Comparison of ENCODE assay signal across 2 cellular contexts in the genomic region with DNA sequence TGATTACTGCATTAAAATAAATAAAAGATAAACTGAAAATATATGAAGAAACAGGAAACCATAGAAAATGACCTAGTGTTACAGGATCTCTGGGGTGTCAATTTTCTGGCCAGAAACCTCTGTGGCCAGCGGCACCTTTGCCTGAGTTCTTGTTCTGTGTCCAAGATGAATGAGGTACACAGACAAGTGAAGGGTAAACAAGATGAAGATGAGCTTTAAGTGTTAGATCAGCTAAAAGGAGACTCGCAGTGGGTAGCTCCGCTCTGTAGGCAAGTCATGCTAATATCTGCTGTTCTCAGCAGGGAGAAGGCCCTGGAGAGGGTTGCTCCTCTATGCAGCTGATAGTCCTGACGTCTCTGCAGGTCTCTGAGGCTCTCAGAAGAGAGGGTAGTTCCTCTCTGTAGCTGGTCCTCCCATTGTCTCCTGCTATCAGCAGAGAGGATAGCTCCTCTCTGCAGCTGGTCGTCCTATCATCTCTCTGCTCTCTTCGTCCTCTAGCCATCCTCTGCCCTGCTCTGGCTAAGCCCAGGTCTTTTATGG.
TF ChIP-seq lines count a peak whose summit lies in the region.

No MANE protein-coding gene starts in this region.

TF ChIP-seq in IMR-90, 13 proteins besides CTCF, POLR2A, EP300 and RAD21:
- TF ChIP-seq RFX5 (IDR thresholded peaks at IDR 0.05; ENCODE audit: low read depth, low read length) = no peak
- TF ChIP-seq MAZ (IDR thresholded peaks at IDR 0.05; ENCODE audit: borderline replicate concordance, low read depth, low read length) = no peak
- TF ChIP-seq FOS (IDR thresholded peaks at IDR 0.05; ENCODE audit: low read depth, low read length) = no peak
- no peak for TF ChIP-seq RCOR1 (IDR thresholded peaks at IDR 0.05; ENCODE audit: insufficient replicate concordance, low read length)
- TF ChIP-seq, protein P1, sequence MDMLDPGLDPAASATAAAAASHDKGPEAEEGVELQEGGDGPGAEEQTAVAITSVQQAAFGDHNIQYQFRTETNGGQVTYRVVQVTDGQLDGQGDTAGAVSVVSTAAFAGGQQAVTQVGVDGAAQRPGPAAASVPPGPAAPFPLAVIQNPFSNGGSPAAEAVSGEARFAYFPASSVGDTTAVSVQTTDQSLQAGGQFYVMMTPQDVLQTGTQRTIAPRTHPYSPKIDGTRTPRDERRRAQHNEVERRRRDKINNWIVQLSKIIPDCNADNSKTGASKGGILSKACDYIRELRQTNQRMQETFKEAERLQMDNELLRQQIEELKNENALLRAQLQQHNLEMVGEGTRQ (IDR thresholded peaks at IDR 0.05; ENCODE audit: low read depth, low read length) = no peak
- TF ChIP-seq BHLHE40 (IDR thresholded peaks at IDR 0.05; ENCODE audit: low read depth, low read length) = no peak
- no peak for TF ChIP-seq CEBPB (IDR thresholded peaks at IDR 0.05; ENCODE audit: low read depth, low read length)
- TF ChIP-seq MAFK (IDR thresholded peaks at IDR 0.05; ENCODE audit: low read depth, low read length) = no peak
- TF ChIP-seq MXI1 (IDR thresholded peaks at IDR 0.05; ENCODE audit: borderline replicate concordance, low read depth, low read length) = no peak
- TF ChIP-seq CHD1 (IDR thresholded peaks at IDR 0.05; ENCODE audit: low read depth, low read length) = no peak
- TF ChIP-seq SMC3 (IDR thresholded peaks at IDR 0.05; ENCODE audit: low read depth, low read length) = no peak
- TF ChIP-seq NFE2L2 (IDR thresholded peaks at IDR 0.05; ENCODE audit: low read depth, low read length) = no peak
- TF ChIP-seq, protein P2, sequence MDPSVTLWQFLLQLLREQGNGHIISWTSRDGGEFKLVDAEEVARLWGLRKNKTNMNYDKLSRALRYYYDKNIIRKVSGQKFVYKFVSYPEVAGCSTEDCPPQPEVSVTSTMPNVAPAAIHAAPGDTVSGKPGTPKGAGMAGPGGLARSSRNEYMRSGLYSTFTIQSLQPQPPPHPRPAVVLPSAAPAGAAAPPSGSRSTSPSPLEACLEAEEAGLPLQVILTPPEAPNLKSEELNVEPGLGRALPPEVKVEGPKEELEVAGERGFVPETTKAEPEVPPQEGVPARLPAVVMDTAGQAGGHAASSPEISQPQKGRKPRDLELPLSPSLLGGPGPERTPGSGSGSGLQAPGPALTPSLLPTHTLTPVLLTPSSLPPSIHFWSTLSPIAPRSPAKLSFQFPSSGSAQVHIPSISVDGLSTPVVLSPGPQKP (IDR thresholded peaks at IDR 0.05; ENCODE audit: borderline replicate concordance, low read depth, low read length) = no peak

TF ChIP-seq in neural cell, 6 proteins besides CTCF, POLR2A, EP300 and RAD21:
- TF ChIP-seq TAF1 (IDR thresholded peaks at IDR 0.05; ENCODE audit: low read depth) = no peak
- no peak for TF ChIP-seq SMC3 (conservative IDR thresholded peaks at IDR 0.05; ENCODE audit: poor library complexity)
- TF ChIP-seq, protein P3, sequence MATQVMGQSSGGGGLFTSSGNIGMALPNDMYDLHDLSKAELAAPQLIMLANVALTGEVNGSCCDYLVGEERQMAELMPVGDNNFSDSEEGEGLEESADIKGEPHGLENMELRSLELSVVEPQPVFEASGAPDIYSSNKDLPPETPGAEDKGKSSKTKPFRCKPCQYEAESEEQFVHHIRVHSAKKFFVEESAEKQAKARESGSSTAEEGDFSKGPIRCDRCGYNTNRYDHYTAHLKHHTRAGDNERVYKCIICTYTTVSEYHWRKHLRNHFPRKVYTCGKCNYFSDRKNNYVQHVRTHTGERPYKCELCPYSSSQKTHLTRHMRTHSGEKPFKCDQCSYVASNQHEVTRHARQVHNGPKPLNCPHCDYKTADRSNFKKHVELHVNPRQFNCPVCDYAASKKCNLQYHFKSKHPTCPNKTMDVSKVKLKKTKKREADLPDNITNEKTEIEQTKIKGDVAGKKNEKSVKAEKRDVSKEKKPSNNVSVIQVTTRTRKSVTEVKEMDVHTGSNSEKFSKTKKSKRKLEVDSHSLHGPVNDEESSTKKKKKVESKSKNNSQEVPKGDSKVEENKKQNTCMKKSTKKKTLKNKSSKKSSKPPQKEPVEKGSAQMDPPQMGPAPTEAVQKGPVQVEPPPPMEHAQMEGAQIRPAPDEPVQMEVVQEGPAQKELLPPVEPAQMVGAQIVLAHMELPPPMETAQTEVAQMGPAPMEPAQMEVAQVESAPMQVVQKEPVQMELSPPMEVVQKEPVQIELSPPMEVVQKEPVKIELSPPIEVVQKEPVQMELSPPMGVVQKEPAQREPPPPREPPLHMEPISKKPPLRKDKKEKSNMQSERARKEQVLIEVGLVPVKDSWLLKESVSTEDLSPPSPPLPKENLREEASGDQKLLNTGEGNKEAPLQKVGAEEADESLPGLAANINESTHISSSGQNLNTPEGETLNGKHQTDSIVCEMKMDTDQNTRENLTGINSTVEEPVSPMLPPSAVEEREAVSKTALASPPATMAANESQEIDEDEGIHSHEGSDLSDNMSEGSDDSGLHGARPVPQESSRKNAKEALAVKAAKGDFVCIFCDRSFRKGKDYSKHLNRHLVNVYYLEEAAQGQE (IDR thresholded peaks at IDR 0.05; ENCODE audit: borderline replicate concordance) = no peak
- no peak for TF ChIP-seq MXI1 (conservative IDR thresholded peaks at IDR 0.05; ENCODE audit: poor library complexity, severe bottlenecking)
- no peak for TF ChIP-seq EZH2 (IDR thresholded peaks at IDR 0.05; ENCODE audit: borderline replicate concordance, insufficient read depth, low read length, poor library complexity, severe bottlenecking)
- TF ChIP-seq POLR2AphosphoS5 (IDR thresholded peaks at IDR 0.05) = no peak
